Comparison of ENCODE assay signal across 8 cellular contexts in the genomic region with DNA sequence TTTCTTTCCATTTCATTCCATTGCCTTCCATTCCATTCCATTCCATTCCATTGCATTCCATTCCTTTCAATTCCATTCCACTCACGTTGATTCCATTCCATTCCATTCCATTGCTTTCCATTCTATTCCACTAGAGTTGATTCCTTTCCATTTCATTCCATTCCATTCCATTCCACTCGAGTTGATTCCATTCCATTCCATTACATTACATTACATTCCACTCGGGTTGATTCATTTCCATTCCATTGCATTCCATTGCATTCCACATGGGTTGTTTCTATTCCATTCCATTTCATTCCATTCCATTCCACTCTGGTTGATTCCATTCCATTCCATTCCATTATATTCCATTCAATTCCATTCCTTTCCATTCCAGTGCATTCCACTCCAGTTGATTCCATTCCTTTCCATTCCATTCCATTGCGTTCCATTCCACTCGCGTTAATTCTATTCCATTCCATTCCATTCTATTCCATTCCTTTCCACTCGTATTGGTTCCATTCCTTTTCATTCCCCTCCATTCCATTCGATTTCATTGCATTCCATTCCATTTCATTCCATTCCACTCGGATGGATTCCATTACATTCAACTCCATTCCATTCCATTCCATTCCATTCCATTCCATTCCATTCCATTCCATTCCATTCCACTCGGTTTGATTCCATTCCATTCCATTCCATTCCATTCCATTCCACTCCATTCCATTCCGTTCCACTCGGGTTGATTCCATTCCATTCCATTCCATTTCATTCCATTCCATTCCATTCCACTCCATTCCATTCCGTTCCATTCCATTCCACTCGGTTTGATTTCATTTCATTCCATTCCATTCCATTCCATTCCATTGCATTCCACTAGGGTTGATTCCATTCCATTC.
DNase-seq lines count a peak whose midpoint lies in the region; ATAC-seq and TF ChIP-seq lines count a peak whose summit lies in the region.
"Not testable (repeated sequence)": the region's sequence is repeated elsewhere in the genome, so short reads cannot be mapped to it uniquely, and the experiment has no call there.

No MANE protein-coding gene starts in this region.

- peaks cover 20% of the 10 kb centered on the region for H3K36me3 Mint-ChIP-seq in CD8-positive, alpha-beta T cell
- not testable (repeated sequence) for H3K36me3 Mint-ChIP-seq in WTC11

- not testable (repeated sequence) for H3K4me3 Mint-ChIP-seq in CD8-positive, alpha-beta T cell; WTC11

- 64 to 68% (median 67%) methylated on average over 14 of the region's 14 CpGs for WGBS in psoas muscle, 3 donors

- POLR2A ChIA-PET in CD8-positive, alpha-beta T cell (lab: Charles Lee); WTC11 (lab: Charles Lee): not testable (repeated sequence)

- H3K27ac ChIP-seq in CD8-positive, alpha-beta T cell (ENCODE audit: low read depth, low read length); psoas muscle: not testable (repeated sequence)

- DNase-seq in CD8-positive, alpha-beta T cell; WTC11 (ENCODE audit: low spot score); left cardiac atrium; psoas muscle: not testable (repeated sequence)

- CTCF ChIA-PET in CD8-positive, alpha-beta T cell (lab: Charles Lee); WTC11 (lab: Charles Lee): not testable (repeated sequence)

- ATAC-seq in CD8-positive, alpha-beta T cell = peak; percentile 42
- ATAC-seq in GM19328 (IDR thresholded peaks at IDR 0.05; ENCODE audit: unreplicated experiment) = peak; percentile 36
- peak; percentile 39 for ATAC-seq in GM21717 (IDR thresholded peaks at IDR 0.05; ENCODE audit: unreplicated experiment)
- peak; percentile 45 for ATAC-seq in HG02885 (IDR thresholded peaks at IDR 0.05; ENCODE audit: poor library complexity, unreplicated experiment)
- peak; percentile 35 for ATAC-seq in HG03342 (IDR thresholded peaks at IDR 0.05; ENCODE audit: unreplicated experiment)
- peak; percentile 24 for ATAC-seq in WTC11
- peak; percentile 56 to 76 for ATAC-seq in left cardiac atrium
- ATAC-seq in psoas muscle = peak; percentile 60 to 76 (median 66)

- not testable (repeated sequence) for H3K4me3 ChIP-seq in CD8-positive, alpha-beta T cell (ENCODE audit: low read depth, low read length); psoas muscle

- H3K27ac Mint-ChIP-seq in CD8-positive, alpha-beta T cell; WTC11: not testable (repeated sequence)

- not testable (repeated sequence) for H3K27me3 Mint-ChIP-seq in CD8-positive, alpha-beta T cell (ENCODE audit: low read depth)
- H3K27me3 Mint-ChIP-seq in WTC11 (ENCODE audit: low read depth) = peaks cover 27% of the 10 kb centered on the region

- not testable (repeated sequence) for H3K4me1 ChIP-seq in CD8-positive, alpha-beta T cell (ENCODE audit: insufficient read depth, low read length); psoas muscle

- TF ChIP-seq CTCF in CD8-positive, alpha-beta T cell (IDR thresholded peaks at IDR 0.05); WTC11 (IDR thresholded peaks at IDR 0.05); psoas muscle (IDR thresholded peaks at IDR 0.05): not testable (repeated sequence)

- intact Hi-C loops in CD8-positive, alpha-beta T cell (cut with DNase I, micrococcal nuclease); left cardiac atrium (cut with DNase I); psoas muscle (cut with DNase I): not testable (repeated sequence)

- not testable (repeated sequence) for H3K27me3 ChIP-seq in CD8-positive, alpha-beta T cell (ENCODE audit: insufficient read depth, low read length); psoas muscle (ENCODE audit: insufficient read depth in 3 of 3, low read length in 2 of 3)

- peaks cover 17% of the 10 kb centered on the region for H3K9me3 ChIP-seq in CD8-positive, alpha-beta T cell (ENCODE audit: low read length)
- peaks cover 27% of the 10 kb centered on the region for H3K9me3 ChIP-seq in psoas muscle

- H3K9me3 Mint-ChIP-seq in CD8-positive, alpha-beta T cell = peaks cover 25% of the 10 kb centered on the region
- not testable (repeated sequence) for H3K9me3 Mint-ChIP-seq in WTC11

- not testable (repeated sequence) for H3K36me3 ChIP-seq in CD8-positive, alpha-beta T cell (ENCODE audit: insufficient read depth, low read length); psoas muscle (ENCODE audit: insufficient read depth in 1 of 2, low read depth in 1 of 2)

- H3K4me1 Mint-ChIP-seq in CD8-positive, alpha-beta T cell (ENCODE audit: low read depth); WTC11: not testable (repeated sequence)
